In genomic region chr5:133941456-133942196, GRCh38 we compare ENCODE assay signal across 18 cellular contexts.
"Had no signal": no experiment of that assay in that cellular context is flagged by ENCODE, and none has a peak within 500 bp of the region (broad histone marks: within the 10 kb centered on the region; RNA-seq: fewer than 3 reads in every experiment).

No MANE protein-coding gene starts in this region.

- H3K9me3 Mint-ChIP-seq: activated naive CD8-positive, alpha-beta T cell treated with anti-CD3 and anti-CD28 coated beads, Interleukin-2, amount 50 U/mL, for 24 hours; naive thymus-derived CD8-positive, alpha-beta T cell had no signal

- H3K4me3 Mint-ChIP-seq: activated naive CD4-positive, alpha-beta T cell treated with anti-CD3 and anti-CD28 coated beads, Interleukin-2, amount 10 ng/mL, durations not matched to agents 7 days and 5 days; activated naive CD8-positive, alpha-beta T cell treated with anti-CD3 and anti-CD28 coated beads, Interleukin-2, amount 50 U/mL, for 24 hours; naive thymus-derived CD8-positive, alpha-beta T cell had no signal

- H3K36me3 Mint-ChIP-seq: naive thymus-derived CD8-positive, alpha-beta T cell had no signal

- DNase-seq: activated CD4-positive, alpha-beta T cell treated with anti-CD3 and anti-CD28 coated beads, Interleukin-2, amount 50 U/mL, for 4 hours; activated CD4-positive, CD25-positive, alpha-beta regulatory T cell treated with anti-CD3 and anti-CD28 coated beads, Interleukin-2, amount 50 U/mL, for 72 hours; activated effector memory CD4-positive, alpha-beta T cell treated with anti-CD3 and anti-CD28 coated beads, Interleukin-2, amount 50 U/mL, for 16 hours; activated naive CD4-positive, alpha-beta T cell treated with anti-CD3 and anti-CD28 coated beads, Interleukin-2, amount 10 ng/mL, durations not matched to agents 7 days and 5 days; activated naive CD8-positive, alpha-beta T cell treated with anti-CD3 and anti-CD28 coated beads, Interleukin-2, amount 50 U/mL, for 24 hours; activated T-cell treated with anti-CD3 and anti-CD28 coated beads for 4 hours; cortex of kidney; lower lobe of right lung; naive thymus-derived CD8-positive, alpha-beta T cell; psoas muscle; right cardiac atrium; stimulated activated CD4-positive, alpha-beta T cell treated with anti-CD3 and anti-CD28 coated beads, Interleukin-1b, Interleukin-23, amount 100 ng/mL, for 48 hours; stimulated activated naive CD4-positive, alpha-beta T cell; SW 1271; T-helper 2 cell; upper lobe of left lung had no signal

- H3K27me3 ChIP-seq: heart left ventricle, upper lobe of left lung had no signal

- H3K36me3 ChIP-seq: heart left ventricle, lower lobe of right lung, upper lobe of left lung had no signal

- H3K9me3 ChIP-seq: heart left ventricle, lower lobe of right lung, psoas muscle, upper lobe of left lung had no signal

- H3K27ac Mint-ChIP-seq: activated naive CD4-positive, alpha-beta T cell treated with anti-CD3 and anti-CD28 coated beads, Interleukin-2, amount 10 ng/mL, durations not matched to agents 7 days and 5 days had no signal

- H3K4me3 ChIP-seq: heart left ventricle, lower lobe of right lung, psoas muscle, upper lobe of left lung had no signal

- H3K4me1 ChIP-seq: lower lobe of right lung, psoas muscle had no signal

- H3K27ac ChIP-seq: epithelial cell of prostate, heart left ventricle, lower lobe of right lung, psoas muscle, upper lobe of left lung had no signal

- ATAC-seq: activated naive CD8-positive, alpha-beta T cell treated with anti-CD3 and anti-CD28 coated beads, Interleukin-2, amount 50 U/mL, for 24 hours; heart left ventricle; lower lobe of right lung; naive thymus-derived CD8-positive, alpha-beta T cell; psoas muscle; right cardiac atrium had no signal
